9 cellular contexts compared by ENCODE assay signal in the genomic region with DNA sequence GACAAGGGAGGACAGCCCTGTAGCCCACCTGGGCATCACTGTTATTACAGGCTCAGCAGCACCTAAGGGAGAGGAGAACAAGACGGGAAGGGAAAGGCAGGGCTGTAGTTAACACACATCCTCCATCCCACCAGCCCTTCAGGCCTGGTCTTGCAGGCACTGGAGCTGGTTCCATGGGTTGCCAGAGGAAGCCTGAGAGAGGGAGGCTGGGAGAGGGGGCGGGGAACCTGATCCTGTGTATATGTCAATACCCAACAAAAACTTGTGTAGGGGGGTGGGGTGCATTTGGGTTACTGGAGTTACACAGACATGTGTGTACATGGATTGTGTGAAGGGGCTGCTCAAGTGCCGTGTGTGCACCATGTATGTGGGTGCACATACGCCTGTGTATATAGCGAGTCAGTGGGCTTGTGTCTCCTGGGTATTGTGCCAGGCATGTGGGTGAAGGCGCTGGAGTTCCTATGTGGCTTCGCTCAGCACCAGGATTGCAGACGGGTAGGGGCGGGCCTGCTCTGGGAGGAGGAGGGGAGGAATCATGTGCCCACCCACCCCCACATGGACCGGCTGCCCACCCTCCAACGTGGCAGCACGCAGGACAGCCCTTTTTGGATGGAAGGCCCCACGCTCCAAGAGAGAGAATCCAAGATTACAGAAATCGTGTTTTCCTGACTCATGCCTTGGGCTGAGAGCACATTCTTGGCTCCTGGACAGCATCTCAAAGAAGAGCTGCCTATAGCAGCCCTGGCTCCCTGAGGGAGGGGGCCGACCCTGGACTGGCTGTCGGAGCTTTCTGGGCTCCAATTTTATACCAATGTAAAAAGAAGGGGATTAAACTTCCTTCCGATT. TPM values are rescaled to one million over a fixed set of nuclear protein-coding genes. Genes with fewer than 3 reads are reported as not detected.
A peak's percentile ranks its signal among the peaks of the same experiment; 100 is the strongest.
DNase-seq lines count a peak whose midpoint lies in the region; ATAC-seq and TF ChIP-seq lines count a peak whose summit lies in the region.
"Had no signal": no experiment of that assay in that cellular context is flagged by ENCODE, and none has a peak within 500 bp of the region (broad histone marks: within the 10 kb centered on the region; RNA-seq: fewer than 3 reads in every experiment).

No MANE protein-coding gene starts in this region.

- WGBS in sigmoid colon, 2 donors, result 69 to 76% methylated on average over 17 of the region's 17 CpGs

- no peak for TF ChIP-seq CTCF in Caco-2 (IDR thresholded peaks at IDR 0.05; ENCODE audit: insufficient read depth in 1 of 2, low read depth in 1 of 2, low read length in 1 of 2, severe bottlenecking in 1 of 2, unreplicated experiment in 1 of 2)
- TF ChIP-seq CTCF in cardiac muscle cell (IDR thresholded peaks at IDR 0.05; ENCODE audit: low read depth, low read length), result no peak
- no peak for TF ChIP-seq CTCF in sigmoid colon (IDR thresholded peaks at IDR 0.05)

- no peak for TF ChIP-seq POLR2A in sigmoid colon (IDR thresholded peaks at IDR 0.05)

- no peaks in the 10 kb centered on the region for H3K9me3 ChIP-seq in Caco-2
- no peaks in the 10 kb centered on the region for H3K9me3 ChIP-seq in cardiac muscle cell (ENCODE audit: low read depth)
- no peaks in the 10 kb centered on the region for H3K9me3 ChIP-seq in sigmoid colon

- H3K27ac ChIP-seq in cardiac muscle cell, result peak overlapping the region; percentile 95
- peak overlapping the region; percentile 98 to 100 (median 100) for H3K27ac ChIP-seq in sigmoid colon

- H3K36me3 ChIP-seq in Caco-2 (ENCODE audit: control insufficient read depth, insufficient read depth, low read length) (no peaks in the 10 kb centered on the region), cardiac muscle cell (no peaks in the 10 kb centered on the region), sigmoid colon (no peaks in the 10 kb centered on the region)

- H3K27me3 ChIP-seq in Caco-2 (replicated peaks; ENCODE audit: control insufficient read depth, insufficient read depth, low read length), result no peaks in the 10 kb centered on the region
- H3K27me3 ChIP-seq in cardiac muscle cell, result no peaks in the 10 kb centered on the region
- H3K27me3 ChIP-seq in sigmoid colon, result no peaks in the 10 kb centered on the region

- ATAC-seq in GM21576 (IDR thresholded peaks at IDR 0.05; ENCODE audit: unreplicated experiment), result no peak

- no peak overlapping the region for H3K4me3 ChIP-seq in Caco-2 (ENCODE audit: low read depth, low read length)
- H3K4me3 ChIP-seq in cardiac muscle cell, result no peak overlapping the region
- H3K4me3 ChIP-seq in sigmoid colon, result peak overlapping the region in 3 of 4 donors; percentile 0 to 20 (median 1)

- H3K9me3 Mint-ChIP-seq in Caco-2 (ENCODE audit: unreplicated experiment), result no peaks in the 10 kb centered on the region
- H3K9me3 Mint-ChIP-seq: dendritic cell treated with granulocyte-macrophage colony-stimulating factor and Interleukin-4, amounts not matched to agents 40 ng/mL and 50 ng/mL, for 4 days had no signal

- POLR2A ChIA-PET in Caco-2 (lab: Charles Lee), result interaction anchor here (1.2 kb wide), 1 partner anchor 114 kb away, joined by 4 read pairs; no protein-coding TSS in a partner anchor

- H3K27ac Mint-ChIP-seq in Caco-2 (ENCODE audit: unreplicated experiment), result peak overlapping the region; percentile 83
- H3K27ac Mint-ChIP-seq: dendritic cell treated with granulocyte-macrophage colony-stimulating factor and Interleukin-4, amounts not matched to agents 40 ng/mL and 50 ng/mL, for 4 days had no signal

- no TSS peak for BruUV-seq in Caco-2 (replicated peaks; lab: Mats Ljungman, UMichigan)

- intact Hi-C loops in Caco-2 (cut with micrococcal nuclease; ENCODE audit: unreplicated experiment), result no loop called here
- intact Hi-C loops in sigmoid colon (cut with DNase I), result loop anchor here (5.0 kb wide), 1 partner anchor 221 kb away; no protein-coding TSS in a partner anchor

- no peak for DNase-seq in Caco-2
- DNase-seq in amniotic epithelial cell (ENCODE audit: low read depth), result peak; percentile 97
- DNase-seq in cardiac muscle cell (ENCODE audit: low read depth in 1 of 2, low spot score in 1 of 2), result peak in 1 of 2 donors; percentile 98
- peak; percentile 89 for DNase-seq in sigmoid colon
- no peak for DNase-seq in RKO (ENCODE audit: low spot score)
- DNase-seq in NCI-H82 treated with DMSO at 0.1 percent for 48 hours (lab: John Stamatoyannopoulos, UW; ENCODE audit: unreplicated experiment), result no peak
- DNase-seq in T-helper 1 cell, result no peak

- H3K27me3 Mint-ChIP-seq in Caco-2 (ENCODE audit: insufficient read depth, unreplicated experiment), result no peaks in the 10 kb centered on the region

- peaks cover 49% of the 10 kb centered on the region for H3K4me1 ChIP-seq in Caco-2
- peaks cover 54% of the 10 kb centered on the region for H3K4me1 ChIP-seq in cardiac muscle cell (ENCODE audit: low read depth)
- peaks cover 0 to 79% (median 75%) of the 10 kb centered on the region in 4 donors for H3K4me1 ChIP-seq in sigmoid colon

- H3K4me1 Mint-ChIP-seq in Caco-2 (ENCODE audit: low read depth, unreplicated experiment), result peaks cover 49% of the 10 kb centered on the region

- peak in 2 of 4 donors; percentile 20 to 35 for TF ChIP-seq EP300 in sigmoid colon (IDR thresholded peaks at IDR 0.05)

- H3K36me3 Mint-ChIP-seq in Caco-2 (ENCODE audit: insufficient read depth, unreplicated experiment), result peaks cover 15% of the 10 kb centered on the region

- no peak overlapping the region for H3K4me3 Mint-ChIP-seq in Caco-2 (ENCODE audit: unreplicated experiment)
- H3K4me3 Mint-ChIP-seq: dendritic cell treated with granulocyte-macrophage colony-stimulating factor and Interleukin-4, amounts not matched to agents 40 ng/mL and 50 ng/mL, for 4 days had no signal

- CTCF ChIA-PET in Caco-2 (lab: Charles Lee), result no interaction called here

RNA-seq across cellular contexts. Expression of a gene that starts 4.2 kb away (rescaled TPM):
- 481 and 528 TPM in 2 replicates for total RNA-seq in Caco-2 (2022)
- 955 and 1,181 TPM in 2 replicates for total RNA-seq in cardiac muscle cell
- 441 and 444 TPM in 2 replicates for polyA plus RNA-seq in cardiac muscle cell
- 100 to 1,000 TPM; 151 to 201 (median 172) TPM for total RNA-seq in sigmoid colon
- polyA plus RNA-seq in sigmoid colon, result 10 to 100 TPM; 12.0 to 57.1 (median 17.6) TPM

RNA-seq across cellular contexts. Expression of a gene that starts 32.1 kb away (rescaled TPM):
- 25.7 and 28.6 TPM in 2 replicates for total RNA-seq in Caco-2 (2022)
- 5.8 and 19.4 TPM in 2 replicates for total RNA-seq in cardiac muscle cell
- polyA plus RNA-seq in cardiac muscle cell, result 6.6 and 16.6 TPM in 2 replicates
- total RNA-seq in sigmoid colon, result 1 to 10 TPM; 4.3 to 7.5 (median 5.8) TPM
- polyA plus RNA-seq in sigmoid colon, result 1 to 10 TPM in 2 of 3 donors, not detected in 1; 2.4 to 8.1 TPM

Comparison
In these comparisons a context has a peak if more than half of its experiments do, and no peak if none do; other contexts are left out.
1. DNase-seq: peak in amniotic epithelial cell (single experiment) and sigmoid colon (single experiment); none in Caco-2 (0 of 2), RKO (single experiment), NCI-H82 treated with DMSO at 0.1 percent for 48 hours (single experiment) and T-helper 1 cell (0 of 5).
2. H3K4me3 ChIP-seq: peak in sigmoid colon (3 of 4); none in Caco-2 (single experiment) and cardiac muscle cell (single experiment).